ENCODE assay signal across 16 cellular contexts in genomic region chr16:82992826-82993225, GRCh38.
DNase-seq lines count a peak whose midpoint lies in the region; ATAC-seq, FAIRE-seq and TF ChIP-seq lines count a peak whose summit lies in the region.
"Had no signal": no experiment of that assay in that cellular context is flagged by ENCODE, and none has a peak within 500 bp of the region (broad histone marks: within the 10 kb centered on the region; RNA-seq: fewer than 3 reads in every experiment).

No MANE protein-coding gene starts in this region.

- 16 to 63% (median 22%) methylated on average over 3 of the region's 3 CpGs for WGBS in small intestine, 3 donors
- 44 to 54% methylated on average over 3 of the region's 3 CpGs for WGBS in GM23248 (ENCODE audit: low coverage in 1 of 2, low lambda C conversion rate in 2 of 2, missing lambda C conversion rate in 2 of 2), 2 experiments

- no peak overlapping the region for H3K4me3 ChIP-seq in small intestine (ENCODE audit: low read depth in 1 of 2, low read length in 2 of 2)
- no peak overlapping the region for H3K4me3 ChIP-seq in GM23248

- no peaks in the 10 kb centered on the region for H3K36me3 ChIP-seq in small intestine (ENCODE audit: control insufficient read depth in 2 of 2, insufficient read depth in 2 of 2, low read length in 2 of 2)
- no peaks in the 10 kb centered on the region for H3K36me3 ChIP-seq in GM23248 (ENCODE audit: low read depth)

- no peak overlapping the region for H3K4me2 ChIP-seq in GM23248 (ENCODE audit: unreplicated experiment)

- in situ Hi-C loops in GM23248 (cut with MboI): no loop called here

- ATAC-seq in activated T-cell treated with anti-CD3 and anti-CD28 coated beads, Interleukin-2, amount 50 U/mL, for 72 hours (replicated peaks in 1 of 2): no peak
- no peak for ATAC-seq in HG03175 (IDR thresholded peaks at IDR 0.05; ENCODE audit: unreplicated experiment)
- ATAC-seq: CD8-positive, alpha-beta T cell had no signal

- peak overlapping the region; percentile 98 for H3K27ac Mint-ChIP-seq in glutamatergic neuron (ENCODE audit: unreplicated experiment)
- no peak overlapping the region for H3K27ac Mint-ChIP-seq in activated T-cell treated with anti-CD3 and anti-CD28 coated beads, Interleukin-2, amount 50 U/mL, for 72 hours
- H3K27ac Mint-ChIP-seq: CD8-positive, alpha-beta T cell had no signal

- no peaks in the 10 kb centered on the region for H3K9me2 ChIP-seq in GM23248 (ENCODE audit: insufficient read depth)

- H3K4me1 ChIP-seq in small intestine (ENCODE audit: control insufficient read depth in 2 of 2, insufficient read depth in 1 of 2, low read depth in 1 of 2, low read length in 1 of 2): peaks cover 2 to 13% of the 10 kb centered on the region in 2 donors
- peaks cover 15% of the 10 kb centered on the region for H3K4me1 ChIP-seq in GM23248 (ENCODE audit: insufficient read depth)

- H3K9me3 Mint-ChIP-seq in glutamatergic neuron (ENCODE audit: unreplicated experiment): peaks cover 6% of the 10 kb centered on the region
- H3K9me3 Mint-ChIP-seq in activated T-cell treated with anti-CD3 and anti-CD28 coated beads, Interleukin-2, amount 50 U/mL, for 72 hours: peaks cover under 1 to 2% of the 10 kb centered on the region in 2 donors
- H3K9me3 Mint-ChIP-seq: CD8-positive, alpha-beta T cell had no signal

- DNase-seq in glutamatergic neuron: no peak
- peak; percentile 53 for DNase-seq in mucosa of gallbladder (ENCODE audit: low spot score)
- peak; percentile 87 for DNase-seq in small intestine
- DNase-seq in GM23248: no peak
- DNase-seq in activated T-cell treated with anti-CD3 and anti-CD28 coated beads, Interleukin-2, amount 50 U/mL, for 72 hours: no peak
- DNase-seq: C1 segment of cervical spinal cord; Caco-2; CD8-positive, alpha-beta T cell; DMS153; DND-41; H7; HCEC 1CT had no signal

- no peak for TF ChIP-seq CTCF in glutamatergic neuron (IDR thresholded peaks at IDR 0.05; ENCODE audit: partially characterized antibody, unreplicated experiment)

- H3K9me3 ChIP-seq in small intestine (ENCODE audit: control insufficient read depth, low read depth) (no peaks in the 10 kb centered on the region), GM23248 (ENCODE audit: low read depth) (no peaks in the 10 kb centered on the region)
- H3K9me3 ChIP-seq: Caco-2 had no signal

- H3K36me3 Mint-ChIP-seq in glutamatergic neuron (ENCODE audit: unreplicated experiment): no peaks in the 10 kb centered on the region
- H3K36me3 Mint-ChIP-seq in activated T-cell treated with anti-CD3 and anti-CD28 coated beads, Interleukin-2, amount 50 U/mL, for 72 hours (ENCODE audit: insufficient read depth in 2 of 2): no peaks in the 10 kb centered on the region
- H3K36me3 Mint-ChIP-seq: CD8-positive, alpha-beta T cell had no signal

- no peak overlapping the region for H2AFZ ChIP-seq in GM23248

- H4K20me1 ChIP-seq in GM23248 (ENCODE audit: insufficient read depth): no peaks in the 10 kb centered on the region

- H3K4me3 Mint-ChIP-seq in glutamatergic neuron (ENCODE audit: unreplicated experiment): peak overlapping the region; percentile 77
- H3K4me3 Mint-ChIP-seq in activated T-cell treated with anti-CD3 and anti-CD28 coated beads, Interleukin-2, amount 50 U/mL, for 72 hours: no peak overlapping the region
- H3K4me3 Mint-ChIP-seq: CD8-positive, alpha-beta T cell had no signal

- FAIRE-seq in small intestine (lab: Jason Lieb, UNC): no peak
- FAIRE-seq: G401.6, GM12892, H1 had no signal

- no peak overlapping the region for H3K9ac ChIP-seq in GM23248

- peak overlapping the region in 1 of 2 donors; percentile 74 for H3K27ac ChIP-seq in small intestine (ENCODE audit: low read depth in 1 of 2, low read length in 1 of 2)
- H3K27ac ChIP-seq in GM23248: no peak overlapping the region

- peaks cover 5% of the 10 kb centered on the region for H3F3A ChIP-seq in GM23248 (ENCODE audit: insufficient read depth)

- H3K27me3 Mint-ChIP-seq in glutamatergic neuron (ENCODE audit: unreplicated experiment): peaks cover 5% of the 10 kb centered on the region
- H3K27me3 Mint-ChIP-seq in activated T-cell treated with anti-CD3 and anti-CD28 coated beads, Interleukin-2, amount 50 U/mL, for 72 hours (ENCODE audit: low read depth): no peaks in the 10 kb centered on the region

- H3K27me3 ChIP-seq in small intestine (ENCODE audit: control insufficient read depth in 2 of 2, insufficient read depth in 2 of 2, low read length in 2 of 2): no peaks in the 10 kb centered on the region
- H3K27me3 ChIP-seq in GM23248 (replicated peaks; ENCODE audit: insufficient read depth): no peaks in the 10 kb centered on the region

- no peaks in the 10 kb centered on the region for H3K79me2 ChIP-seq in GM23248 (ENCODE audit: insufficient read depth)

- peaks cover 32% of the 10 kb centered on the region for H3K4me1 Mint-ChIP-seq in glutamatergic neuron (ENCODE audit: low read depth, unreplicated experiment)
- H3K4me1 Mint-ChIP-seq in activated T-cell treated with anti-CD3 and anti-CD28 coated beads, Interleukin-2, amount 50 U/mL, for 72 hours (ENCODE audit: low read depth): no peaks in the 10 kb centered on the region

Comparison
In these comparisons a context has a peak if more than half of its experiments do, and no peak if none do; other contexts are left out.
1. DNase-seq: peak in mucosa of gallbladder (single experiment) and small intestine (single experiment); none in glutamatergic neuron (single experiment), GM23248 (single experiment) and activated T-cell treated with anti-CD3 and anti-CD28 coated beads, Interleukin-2, amount 50 U/mL, for 72 hours (0 of 2).